20 cellular contexts compared by ENCODE assay signal in the genomic region with DNA sequence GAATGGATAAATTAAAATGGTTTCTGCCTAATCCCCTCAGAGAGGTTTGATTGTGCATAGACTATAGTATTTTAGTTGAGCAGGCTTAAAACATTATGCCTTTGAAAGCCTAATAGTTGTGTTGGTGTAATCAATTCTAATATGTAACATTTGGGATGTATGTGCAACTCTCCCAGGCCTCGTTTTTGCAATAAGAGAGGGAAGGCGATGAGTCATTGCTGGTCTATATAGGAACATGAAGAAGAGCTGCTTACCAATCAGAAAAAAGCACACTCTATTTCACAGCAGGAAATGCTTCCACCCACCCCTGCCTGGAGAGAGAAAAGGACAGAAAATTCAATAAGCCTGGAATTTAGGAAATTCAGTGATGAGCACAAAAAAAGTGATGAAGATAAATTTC.
DNase-seq lines count a peak whose midpoint lies in the region; ATAC-seq, FAIRE-seq and TF ChIP-seq lines count a peak whose summit lies in the region.
"Had no signal": no experiment of that assay in that cellular context is flagged by ENCODE, and none has a peak within 500 bp of the region (broad histone marks: within the 10 kb centered on the region; RNA-seq: fewer than 3 reads in every experiment).

No MANE protein-coding gene starts in this region.

- H3K4me1 Mint-ChIP-seq in activated CD4-positive, alpha-beta T cell treated with anti-CD3 and anti-CD28 coated beads, Interleukin-2, amount 10 ng/mL, durations not matched to agents 7 days and 5 days: no peaks in the 10 kb centered on the region

- H3K9me3 Mint-ChIP-seq in activated CD4-positive, alpha-beta T cell treated with anti-CD3 and anti-CD28 coated beads, Interleukin-2, amount 10 ng/mL, durations not matched to agents 7 days and 5 days: no peaks in the 10 kb centered on the region
- H3K9me3 Mint-ChIP-seq: CD4-positive, alpha-beta T cell had no signal

- 48% methylated on average over 2 of the region's 2 CpGs for WGBS in smooth muscle cell (ENCODE audit: low lambda C conversion rate)

- H3K4me1 ChIP-seq in smooth muscle cell (ENCODE audit: low read depth): no peaks in the 10 kb centered on the region
- H3K4me1 ChIP-seq: BE2C, Caco-2, Peyer's patch, SJSA1 had no signal

- H3K79me2 ChIP-seq in smooth muscle cell (ENCODE audit: low read depth): no peaks in the 10 kb centered on the region

- FAIRE-seq in bronchial epithelial cell (lab: Jason Lieb, UNC) (no peak), frontal cortex (lab: Jason Lieb, UNC) (no peak)
- FAIRE-seq: GM12878, GM19239 had no signal

- H3K27me3 Mint-ChIP-seq in activated CD4-positive, alpha-beta T cell treated with anti-CD3 and anti-CD28 coated beads, Interleukin-2, amount 10 ng/mL, durations not matched to agents 7 days and 5 days: no peaks in the 10 kb centered on the region
- H3K27me3 Mint-ChIP-seq: CD4-positive, alpha-beta T cell had no signal

- H3K27me3 ChIP-seq in bronchial epithelial cell (ENCODE audit: control insufficient read depth, insufficient read depth, low read length) (no peaks in the 10 kb centered on the region), smooth muscle cell (ENCODE audit: low read depth) (no peaks in the 10 kb centered on the region)
- H3K27me3 ChIP-seq: BE2C, Peyer's patch, SJSA1 had no signal

- no peaks in the 10 kb centered on the region for H3K36me3 Mint-ChIP-seq in activated CD4-positive, alpha-beta T cell treated with anti-CD3 and anti-CD28 coated beads, Interleukin-2, amount 10 ng/mL, durations not matched to agents 7 days and 5 days (ENCODE audit: low read depth)

- no peak overlapping the region for H3K27ac ChIP-seq in smooth muscle cell (ENCODE audit: low read depth)
- H3K27ac ChIP-seq: KMS-11, Peyer's patch, SJSA1 had no signal

- no peak overlapping the region for H3K4me3 Mint-ChIP-seq in activated CD4-positive, alpha-beta T cell treated with anti-CD3 and anti-CD28 coated beads, Interleukin-2, amount 10 ng/mL, durations not matched to agents 7 days and 5 days
- H3K4me3 Mint-ChIP-seq: CD4-positive, alpha-beta T cell had no signal

- H3K4me2 ChIP-seq in smooth muscle cell: no peak overlapping the region
- H3K4me2 ChIP-seq: KMS-11 had no signal

- H3F3A ChIP-seq in smooth muscle cell (ENCODE audit: low read depth): no peaks in the 10 kb centered on the region

- no peaks in the 10 kb centered on the region for H3K9me3 ChIP-seq in smooth muscle cell (replicated peaks; ENCODE audit: low read depth)
- H3K9me3 ChIP-seq: BE2C, Caco-2, Peyer's patch, SJSA1 had no signal

- no peak for ATAC-seq in GM21528 (IDR thresholded peaks at IDR 0.05; ENCODE audit: low FRiP score, unreplicated experiment)
- ATAC-seq: GM12878 had no signal

- no peaks in the 10 kb centered on the region for H4K20me1 ChIP-seq in smooth muscle cell (ENCODE audit: low read depth)

- no peak overlapping the region for H3K9ac ChIP-seq in smooth muscle cell (ENCODE audit: low read depth)
- H3K9ac ChIP-seq: KMS-11 had no signal

- peak; percentile 28 for DNase-seq in NCI-H2107 treated with DMSO at 0.1 percent for 48 hours (lab: John Stamatoyannopoulos, UW; ENCODE audit: unreplicated experiment)
- DNase-seq in NCI-H2107 (lab: John Stamatoyannopoulos, UW): no peak
- DNase-seq in bronchial epithelial cell (ENCODE audit: low read depth): peak; percentile 43
- peak; percentile 57 for DNase-seq in iris pigment epithelial cell (ENCODE audit: low read depth)
- DNase-seq in smooth muscle cell (lab: John Stamatoyannopoulos, UW; ENCODE audit: unreplicated experiment): no peak
- DNase-seq in frontal cortex (ENCODE audit: low spot score in 2 of 2): no peak
- DNase-seq in activated CD4-positive, alpha-beta T cell treated with anti-CD3 and anti-CD28 coated beads, Interleukin-2, amount 10 ng/mL, durations not matched to agents 7 days and 5 days: no peak
- DNase-seq: BE2C; Caco-2; CD4-positive, alpha-beta T cell; GF-D8; NCI-H1092; NCI-H1436 treated with DMSO at 0.1 percent for 48 hours; NCI-H2029; Peyer's patch had no signal

- H3K4me3 ChIP-seq in bronchial epithelial cell (ENCODE audit: low read depth, low read length) (no peak overlapping the region), smooth muscle cell (no peak overlapping the region)
- H3K4me3 ChIP-seq: GM12878, Peyer's patch, SJSA1 had no signal

- H2AFZ ChIP-seq in smooth muscle cell (ENCODE audit: low read depth): peak overlapping the region; percentile 8

- no peaks in the 10 kb centered on the region for H3K36me3 ChIP-seq in bronchial epithelial cell (ENCODE audit: control insufficient read depth, insufficient read depth, low read length)
- no peaks in the 10 kb centered on the region for H3K36me3 ChIP-seq in smooth muscle cell (ENCODE audit: low read depth)
- H3K36me3 ChIP-seq: BE2C, Peyer's patch, SJSA1 had no signal

- CTCF ChIA-PET in activated CD4-positive, alpha-beta T cell treated with anti-CD3 and anti-CD28 coated beads, Interleukin-2, amount 10 ng/mL, durations not matched to agents 7 days and 5 days (lab: Charles Lee): no interaction called here

- no peak for TF ChIP-seq CTCF in bronchial epithelial cell (IDR thresholded peaks at IDR 0.05; ENCODE audit: insufficient read depth, low read length, severe bottlenecking)
- TF ChIP-seq CTCF in smooth muscle cell (IDR thresholded peaks at IDR 0.05; ENCODE audit: borderline replicate concordance, insufficient read depth, poor library complexity, severe bottlenecking): no peak

- POLR2A ChIA-PET in activated CD4-positive, alpha-beta T cell treated with anti-CD3 and anti-CD28 coated beads, Interleukin-2, amount 10 ng/mL, durations not matched to agents 7 days and 5 days (lab: Charles Lee): no interaction called here

- no peak overlapping the region for H3K27ac Mint-ChIP-seq in activated CD4-positive, alpha-beta T cell treated with anti-CD3 and anti-CD28 coated beads, Interleukin-2, amount 10 ng/mL, durations not matched to agents 7 days and 5 days
- H3K27ac Mint-ChIP-seq: CD4-positive, alpha-beta T cell had no signal

Comparison
In these comparisons a context has a peak if more than half of its experiments do, and no peak if none do; other contexts are left out.
1. DNase-seq: peak in NCI-H2107 treated with DMSO at 0.1 percent for 48 hours (single experiment), bronchial epithelial cell (single experiment) and iris pigment epithelial cell (single experiment); none in NCI-H2107 (single experiment), smooth muscle cell (single experiment), frontal cortex (0 of 2) and activated CD4-positive, alpha-beta T cell treated with anti-CD3 and anti-CD28 coated beads, Interleukin-2, amount 10 ng/mL, durations not matched to agents 7 days and 5 days (single experiment).